In genomic region chr22:46443850-46444389, GRCh38 we compare ENCODE assay signal across 17 cellular contexts.
DNase-seq lines count a peak whose midpoint lies in the region; ATAC-seq, FAIRE-seq and TF ChIP-seq lines count a peak whose summit lies in the region.
"Had no signal": no experiment of that assay in that cellular context is flagged by ENCODE, and none has a peak within 500 bp of the region (broad histone marks: within the 10 kb centered on the region; RNA-seq: fewer than 3 reads in every experiment).

No MANE protein-coding gene starts in this region.

- H3K27ac Mint-ChIP-seq in GM23338 = peak overlapping the region; percentile 26
- H3K27ac Mint-ChIP-seq in T-cell = no peak overlapping the region
- H3K27ac Mint-ChIP-seq: memory B cell had no signal

- CTCF ChIA-PET in T-cell (lab: Charles Lee) = interaction anchor here in 1 of 2 donors (0.5 kb wide), 1 partner anchor 9 kb away, joined by 4 read pairs; no protein-coding TSS in a partner anchor

- ATAC-seq in GM23338 (peak; percentile 81), T-cell (replicated peaks in 1 of 4) (no peak)

- DNase-seq in GM23338 (ENCODE audit: low spot score) (peak; percentile 33), NT2/D1 (ENCODE audit: low read depth, low spot score) (peak; percentile 16), iPS-NIHi11 (ENCODE audit: low spot score) (peak; percentile 67), prostate gland (ENCODE audit: low spot score) (peak; percentile 42), RCC 7860 (ENCODE audit: low spot score) (no peak), KG1 (lab: John Stamatoyannopoulos, UW) (no peak), T-cell (no peak), dorsolateral prefrontal cortex (no peak)
- DNase-seq: activated gamma-delta T cell; NCI-H1092; NCI-H446; PC-9; stimulated activated naive CD4-positive, alpha-beta T cell treated with Interleukin-2 at 50 U/mL for 16 hours; SW 1271 had no signal

- H3K36me3 ChIP-seq in GM23338 (ENCODE audit: insufficient read depth) (no peaks in the 10 kb centered on the region), NT2/D1 (ENCODE audit: insufficient read depth, insufficient read length, low read length) (no peaks in the 10 kb centered on the region), prostate gland (no peaks in the 10 kb centered on the region)
- H3K36me3 ChIP-seq: WERI-Rb-1 had no signal

- no peak for TF ChIP-seq POLR2A in prostate gland (IDR thresholded peaks at IDR 0.05)

- no peaks in the 10 kb centered on the region for H3K79me2 ChIP-seq in GM23338 (replicated peaks; ENCODE audit: insufficient read depth)

- no peaks in the 10 kb centered on the region for H4K20me1 ChIP-seq in GM23338 (replicated peaks; ENCODE audit: insufficient read depth)

- peaks cover 2% of the 10 kb centered on the region for H3K27me3 Mint-ChIP-seq in GM23338 (ENCODE audit: insufficient read depth, low read depth, poor library complexity)
- peaks cover under 1 to 6% of the 10 kb centered on the region in 2 donors for H3K27me3 Mint-ChIP-seq in T-cell

- H3K27me3 ChIP-seq in GM23338 (ENCODE audit: insufficient read depth) (no peaks in the 10 kb centered on the region), NT2/D1 (ENCODE audit: insufficient read depth, insufficient read length) (no peaks in the 10 kb centered on the region), prostate gland (replicated peaks; ENCODE audit: insufficient read depth) (no peaks in the 10 kb centered on the region), dorsolateral prefrontal cortex (peaks cover 0 to 5% (median 0%) of the 10 kb centered on the region in 45 donors)

- H3K27ac ChIP-seq in GM23338 (ENCODE audit: low read depth) (peak overlapping the region; percentile 69; the same call in 1 of the 2 replicates), prostate gland (peak overlapping the region; percentile 75 to 80), dorsolateral prefrontal cortex (no peak overlapping the region)
- H3K27ac ChIP-seq: PC-9, WERI-Rb-1 had no signal

- POLR2A ChIA-PET in T-cell (lab: Charles Lee) = no interaction called here

- H3K4me2 ChIP-seq in GM23338 = 0 out of 2 replicates have a peak overlapping the region, but pooled peaks have one; percentile 12
- H3K4me2 ChIP-seq: PC-9 had no signal

- intact Hi-C loops in prostate gland (cut with DNase I) (no loop called here), dorsolateral prefrontal cortex (cut with DNase I) (no loop called here)

- FAIRE-seq in RCC 7860 (lab: Jason Lieb, UNC) = no peak
- FAIRE-seq: K562 had no signal

- no peak overlapping the region for H3K4me3 ChIP-seq in GM23338
- H3K4me3 ChIP-seq in NT2/D1 (ENCODE audit: insufficient read length, low read depth) = no peak overlapping the region
- H3K4me3 ChIP-seq in prostate gland = no peak overlapping the region
- H3K4me3 ChIP-seq in dorsolateral prefrontal cortex = no peak overlapping the region
- H3K4me3 ChIP-seq: K562, PC-9 had no signal

- no peaks in the 10 kb centered on the region; the same call in 1 of the 2 replicates for H3F3A ChIP-seq in GM23338 (replicated peaks; ENCODE audit: low read depth)

- TF ChIP-seq CTCF in GM23338 (conservative IDR thresholded peaks at IDR 0.05; ENCODE audit: low read depth in 2 of 2) (no peak), prostate gland (IDR thresholded peaks at IDR 0.05) (no peak), dorsolateral prefrontal cortex (IDR thresholded peaks at IDR 0.05 in 54 of 56, conservative IDR thresholded peaks at IDR 0.05 in 2 of 56; ENCODE audit: low read depth in 1 of 56, partially characterized antibody in 56 of 56) (no peak)

- peak overlapping the region; percentile 57 for H3K9ac ChIP-seq in NT2/D1 (ENCODE audit: insufficient read length, low read depth)

- H2AFZ ChIP-seq in GM23338 = no peak overlapping the region
- H2AFZ ChIP-seq: PC-9 had no signal

- H3K4me1 Mint-ChIP-seq in GM23338 (peaks cover 23% of the 10 kb centered on the region), T-cell (no peaks in the 10 kb centered on the region)
- H3K4me1 Mint-ChIP-seq: memory B cell had no signal

- no peaks in the 10 kb centered on the region for H3K36me3 Mint-ChIP-seq in GM23338 (ENCODE audit: low read depth)
- H3K36me3 Mint-ChIP-seq in T-cell = no peaks in the 10 kb centered on the region
- H3K36me3 Mint-ChIP-seq: memory B cell had no signal

- WGBS in prostate gland = 71% methylated on average over 15 of the region's 15 CpGs

- H3K9me3 Mint-ChIP-seq in GM23338 (no peaks in the 10 kb centered on the region), T-cell (no peaks in the 10 kb centered on the region)
- H3K9me3 Mint-ChIP-seq: memory B cell had no signal

- H3K9me2 ChIP-seq in GM23338 (ENCODE audit: insufficient read depth) = no peaks in the 10 kb centered on the region

- H3K9me3 ChIP-seq in NT2/D1 (ENCODE audit: insufficient read depth, low read length) (no peaks in the 10 kb centered on the region), prostate gland (no peaks in the 10 kb centered on the region)

- H3K4me3 Mint-ChIP-seq in GM23338 = no peak overlapping the region
- no peak overlapping the region for H3K4me3 Mint-ChIP-seq in T-cell
- H3K4me3 Mint-ChIP-seq: memory B cell had no signal

- peaks cover 16% of the 10 kb centered on the region; the same call in 1 of the 2 replicates for H3K4me1 ChIP-seq in GM23338 (ENCODE audit: insufficient read depth)
- peaks cover 32% of the 10 kb centered on the region for H3K4me1 ChIP-seq in NT2/D1 (ENCODE audit: insufficient read depth, insufficient read length)
- peaks cover 6% of the 10 kb centered on the region for H3K4me1 ChIP-seq in prostate gland (replicated peaks)

TF ChIP-seq in GM23338, 12 proteins besides CTCF, POLR2A, EP300 and RAD21 (continues in another document):
- TF ChIP-seq POLR2AphosphoS5 (IDR thresholded peaks at IDR 0.05; ENCODE audit: low read depth) = no peak
- TF ChIP-seq ETS1 (IDR thresholded peaks at IDR 0.05) = no peak
- TF ChIP-seq ZNF114 (CRISPR knock-in tag; IDR thresholded peaks at IDR 0.05) = no peak
- TF ChIP-seq NANOG (IDR thresholded peaks at IDR 0.05; ENCODE audit: borderline replicate concordance) = no peak
- TF ChIP-seq ZNF331 (CRISPR knock-in tag; IDR thresholded peaks at IDR 0.05; ENCODE audit: low read depth) = no peak
- no peak for TF ChIP-seq STAT1 (IDR thresholded peaks at IDR 0.05; ENCODE audit: unreplicated experiment)
- no peak for TF ChIP-seq JUNB (IDR thresholded peaks at IDR 0.05; ENCODE audit: unreplicated experiment)

Comparison
In these comparisons a context has a peak if more than half of its experiments do, and no peak if none do; other contexts are left out.
1. DNase-seq: peak in GM23338 (single experiment), NT2/D1 (single experiment), iPS-NIHi11 (single experiment) and prostate gland (single experiment); none in RCC 7860 (single experiment), KG1 (single experiment), T-cell (0 of 34) and dorsolateral prefrontal cortex (0 of 10).
2. H3K27ac ChIP-seq: peak in GM23338 (single experiment) and prostate gland (2 of 2); none in dorsolateral prefrontal cortex (0 of 59).